In genomic region chr7:157431173-157431950, GRCh38 we compare ENCODE assay signal across 24 cellular contexts.
DNase-seq lines count a peak whose midpoint lies in the region; ATAC-seq and TF ChIP-seq lines count a peak whose summit lies in the region.
"Had no signal": no experiment of that assay in that cellular context is flagged by ENCODE, and none has a peak within 500 bp of the region (broad histone marks: within the 10 kb centered on the region; RNA-seq: fewer than 3 reads in every experiment).

No MANE protein-coding gene starts in this region.

- H3K4me1 ChIP-seq in left ventricle myocardium inferior, result peaks cover 10% of the 10 kb centered on the region

- no peak overlapping the region for H3K4me3 ChIP-seq in left ventricle myocardium inferior
- H3K4me3 ChIP-seq: left lung had no signal

- no peaks in the 10 kb centered on the region for H3K36me3 ChIP-seq in left ventricle myocardium inferior
- H3K36me3 ChIP-seq: left lung had no signal

- intact Hi-C loops in Right ventricle myocardium inferior (cut with DNase I) (loop anchor here (5.0 kb wide), 2 partner anchors 446 to 976 kb away; no protein-coding TSS in a partner anchor), left ventricle myocardium inferior (cut with micrococcal nuclease) (no loop called here)

- H3K9me3 Mint-ChIP-seq in endothelial cell (ENCODE audit: unreplicated experiment), result no peaks in the 10 kb centered on the region
- H3K9me3 Mint-ChIP-seq in stimulated activated effector memory CD8-positive, alpha-beta T cell treated with anti-CD3 and anti-CD28 coated beads, Interleukin-12 subunit alpha, Interleukin-12 subunit beta, amount 100 ng/mL, for 72 hours, result no peaks in the 10 kb centered on the region
- H3K9me3 Mint-ChIP-seq: activated CD8-positive, alpha-beta T cell treated with anti-CD3 and anti-CD28 coated beads for 36 hours; central memory CD8-positive, alpha-beta T cell; immature natural killer cell; mesothelial cell of epicardium had no signal

- peaks cover 9% of the 10 kb centered on the region for H3K27me3 Mint-ChIP-seq in endothelial cell (ENCODE audit: unreplicated experiment)
- H3K27me3 Mint-ChIP-seq: activated CD8-positive, alpha-beta T cell treated with anti-CD3 and anti-CD28 coated beads for 36 hours; central memory CD8-positive, alpha-beta T cell had no signal

- peaks cover 10% of the 10 kb centered on the region for H3K4me1 Mint-ChIP-seq in endothelial cell (ENCODE audit: unreplicated experiment)
- peaks cover 17% of the 10 kb centered on the region for H3K4me1 Mint-ChIP-seq in stimulated activated effector memory CD8-positive, alpha-beta T cell treated with anti-CD3 and anti-CD28 coated beads, Interleukin-12 subunit alpha, Interleukin-12 subunit beta, amount 100 ng/mL, for 72 hours

- H3K9me3 ChIP-seq in left ventricle myocardium inferior (replicated peaks), result no peaks in the 10 kb centered on the region
- H3K9me3 ChIP-seq: left lung had no signal

- peaks cover 17% of the 10 kb centered on the region for H3K36me3 Mint-ChIP-seq in endothelial cell (ENCODE audit: low read depth, unreplicated experiment)
- no peaks in the 10 kb centered on the region for H3K36me3 Mint-ChIP-seq in stimulated activated effector memory CD8-positive, alpha-beta T cell treated with anti-CD3 and anti-CD28 coated beads, Interleukin-12 subunit alpha, Interleukin-12 subunit beta, amount 100 ng/mL, for 72 hours
- H3K36me3 Mint-ChIP-seq: immature natural killer cell, mesothelial cell of epicardium, naive B cell had no signal

- H3K27ac ChIP-seq in left ventricle myocardium inferior (replicated peaks), result no peak overlapping the region
- H3K27ac ChIP-seq: left lung had no signal

- H3K27me3 ChIP-seq in left ventricle myocardium inferior (ENCODE audit: low read depth), result no peaks in the 10 kb centered on the region

- H3K4me3 Mint-ChIP-seq in endothelial cell (ENCODE audit: unreplicated experiment), result no peak overlapping the region
- H3K4me3 Mint-ChIP-seq in stimulated activated effector memory CD8-positive, alpha-beta T cell treated with anti-CD3 and anti-CD28 coated beads, Interleukin-12 subunit alpha, Interleukin-12 subunit beta, amount 100 ng/mL, for 72 hours, result no peak overlapping the region
- H3K4me3 Mint-ChIP-seq: activated CD8-positive, alpha-beta T cell treated with anti-CD3 and anti-CD28 coated beads for 36 hours had no signal

- no peak overlapping the region for H3K27ac Mint-ChIP-seq in endothelial cell (ENCODE audit: unreplicated experiment)
- H3K27ac Mint-ChIP-seq in stimulated activated effector memory CD8-positive, alpha-beta T cell treated with anti-CD3 and anti-CD28 coated beads, Interleukin-12 subunit alpha, Interleukin-12 subunit beta, amount 100 ng/mL, for 72 hours, result peak overlapping the region; percentile 64
- H3K27ac Mint-ChIP-seq: activated CD8-positive, alpha-beta T cell treated with anti-CD3 and anti-CD28 coated beads for 36 hours had no signal

- ATAC-seq in Right ventricle myocardium inferior (no peak), HG03460 (IDR thresholded peaks at IDR 0.05; ENCODE audit: unreplicated experiment) (no peak), HG03159 (IDR thresholded peaks at IDR 0.05; ENCODE audit: unreplicated experiment) (no peak)
- no peak for ATAC-seq in stimulated activated effector memory CD8-positive, alpha-beta T cell treated with anti-CD3 and anti-CD28 coated beads, Interleukin-12 subunit alpha, Interleukin-12 subunit beta, amount 100 ng/mL, for 72 hours
- ATAC-seq: activated CD8-positive, alpha-beta T cell treated with anti-CD3 and anti-CD28 coated beads for 36 hours had no signal

- DNase-seq in Right ventricle myocardium inferior (ENCODE audit: missing footprints), result peak; percentile 73
- no peak for DNase-seq in left ventricle myocardium inferior
- DNase-seq in NCI-H510A treated with DMSO at 0.1 percent for 48 hours (lab: John Stamatoyannopoulos, UW), result peak; percentile 13
- DNase-seq in endothelial cell (ENCODE audit: low spot score), result peak; percentile 3
- no peak for DNase-seq in stimulated activated effector memory CD8-positive, alpha-beta T cell treated with anti-CD3 and anti-CD28 coated beads, Interleukin-12 subunit alpha, Interleukin-12 subunit beta, amount 100 ng/mL, for 72 hours (ENCODE audit: low spot score in 2 of 2)
- no peak for DNase-seq in activated CD4-positive, alpha-beta T cell treated with anti-CD3 and anti-CD28 coated beads for 4 hours
- DNase-seq: activated CD8-positive, alpha-beta T cell treated with anti-CD3 and anti-CD28 coated beads for 36 hours; activated gamma-delta T cell; hippocampal formation; immature natural killer cell; Karpas-422; naive B cell; NCI-H2171; NCI-H524 treated with DMSO at 0.1 percent for 48 hours; NK-92 treated with Interleukin-12 subunit alpha and Interleukin-12 subunit beta, amount 100 ng/mL, for 24 hours; nucleus accumbens; small intestine; stimulated activated CD4-positive, alpha-beta T cell treated with anti-CD3 and anti-CD28 coated beads, Interleukin-2, amount 100 ng/mL, for 24 hours; trophoblast cell had no signal

- TF ChIP-seq CTCF in left ventricle myocardium inferior (IDR thresholded peaks at IDR 0.05; ENCODE audit: borderline replicate concordance), result no peak
- TF ChIP-seq CTCF in endothelial cell (IDR thresholded peaks at IDR 0.05; ENCODE audit: unreplicated experiment), result no peak

Comparison
In these comparisons a context has a peak if more than half of its experiments do, and no peak if none do; other contexts are left out.
1. DNase-seq: peak in Right ventricle myocardium inferior (single experiment), NCI-H510A treated with DMSO at 0.1 percent for 48 hours (single experiment) and endothelial cell (single experiment); none in left ventricle myocardium inferior (single experiment), stimulated activated effector memory CD8-positive, alpha-beta T cell treated with anti-CD3 and anti-CD28 coated beads, Interleukin-12 subunit alpha, Interleukin-12 subunit beta, amount 100 ng/mL, for 72 hours (0 of 2) and activated CD4-positive, alpha-beta T cell treated with anti-CD3 and anti-CD28 coated beads for 4 hours (0 of 2).